ENCODE assay signal across 8 cellular contexts in the genomic region with DNA sequence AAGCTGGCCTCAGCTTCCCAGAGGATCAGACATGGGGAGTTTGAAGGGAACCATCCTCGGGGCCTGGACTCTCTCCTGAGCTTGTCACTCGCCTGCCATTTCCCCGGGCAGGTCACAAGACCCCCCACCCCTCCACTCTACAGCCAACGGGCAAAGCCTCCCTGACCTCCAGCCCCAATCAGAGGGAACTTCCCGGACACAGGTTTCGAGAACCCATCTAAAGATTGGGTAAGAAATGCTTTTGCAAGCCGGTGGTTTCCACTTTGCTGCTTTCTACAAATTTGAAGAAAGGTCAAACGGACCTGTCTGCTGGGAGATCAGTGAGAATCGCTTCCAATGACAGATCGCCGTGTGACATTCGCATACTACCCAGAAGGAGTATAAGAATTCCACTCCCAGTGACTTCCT.
DNase-seq lines count a peak whose midpoint lies in the region; ATAC-seq lines count a peak whose summit lies in the region.

No MANE protein-coding gene starts in this region.

- H3K4me1 ChIP-seq in CD4-positive, CD25-positive, alpha-beta regulatory T cell (ENCODE audit: control insufficient read depth, insufficient read depth, low read length, poor library complexity, severe bottlenecking) = peaks cover 13% of the 10 kb centered on the region

- H3K4me1 Mint-ChIP-seq in CD4-positive, CD25-positive, alpha-beta regulatory T cell = peaks cover 12 to 22% (median 18%) of the 10 kb centered on the region in 4 donors
- H3K4me1 Mint-ChIP-seq in stimulated activated naive B cell treated with anti-CD40 and anti-IgM and Interleukin-4, amounts not matched to agents 10 μg/mL and 1 μg/mL and 100 μg/mL, for 72 hours = peaks cover 31 to 69% of the 10 kb centered on the region in 2 donors

- H3K4me3 Mint-ChIP-seq in CD4-positive, CD25-positive, alpha-beta regulatory T cell = peak overlapping the region in 3 of 4 donors; percentile 55 to 70 (median 63)
- H3K4me3 Mint-ChIP-seq in stimulated activated naive B cell treated with anti-CD40 and anti-IgM and Interleukin-4, amounts not matched to agents 10 μg/mL and 1 μg/mL and 100 μg/mL, for 72 hours = peak overlapping the region; percentile 70 to 82

- peak overlapping the region; percentile 76 for H3K4me3 ChIP-seq in CD4-positive, CD25-positive, alpha-beta regulatory T cell (ENCODE audit: low read depth, low read length)

- H3K27ac Mint-ChIP-seq in CD4-positive, CD25-positive, alpha-beta regulatory T cell = peak overlapping the region in 2 of 3 donors; percentile 61 to 71
- H3K27ac Mint-ChIP-seq in stimulated activated naive B cell treated with anti-CD40 and anti-IgM and Interleukin-4, amounts not matched to agents 10 μg/mL and 1 μg/mL and 100 μg/mL, for 72 hours = peak overlapping the region; percentile 95

- peaks cover 0 to 3% (median 0%) of the 10 kb centered on the region in 7 donors for H3K9me3 Mint-ChIP-seq in CD4-positive, CD25-positive, alpha-beta regulatory T cell
- peaks cover 4% of the 10 kb centered on the region in 2 donors for H3K9me3 Mint-ChIP-seq in stimulated activated naive B cell treated with anti-CD40 and anti-IgM and Interleukin-4, amounts not matched to agents 10 μg/mL and 1 μg/mL and 100 μg/mL, for 72 hours

- DNase-seq in CD4-positive, CD25-positive, alpha-beta regulatory T cell = no peak
- peak; percentile 70 for DNase-seq in amniotic epithelial cell (ENCODE audit: low read depth)
- peak; percentile 65 for DNase-seq in stimulated activated naive B cell treated with anti-CD40 and anti-IgM and Interleukin-4, amounts not matched to agents 10 μg/mL and 1 μg/mL and 100 μg/mL, for 72 hours
- DNase-seq in AG08396 (ENCODE audit: low spot score) = no peak
- no peak for DNase-seq in HuH-7.5 (ENCODE audit: low spot score)
- DNase-seq in dermis blood vessel endothelial cell = no peak

- H3K36me3 Mint-ChIP-seq in CD4-positive, CD25-positive, alpha-beta regulatory T cell = no peaks in the 10 kb centered on the region
- peaks cover 6 to 24% of the 10 kb centered on the region in 2 donors for H3K36me3 Mint-ChIP-seq in stimulated activated naive B cell treated with anti-CD40 and anti-IgM and Interleukin-4, amounts not matched to agents 10 μg/mL and 1 μg/mL and 100 μg/mL, for 72 hours

- no peaks in the 10 kb centered on the region for H3K36me3 ChIP-seq in CD4-positive, CD25-positive, alpha-beta regulatory T cell (ENCODE audit: control insufficient read depth, insufficient read depth, low read length)

- no peak overlapping the region for H3K27ac ChIP-seq in CD4-positive, CD25-positive, alpha-beta regulatory T cell (ENCODE audit: insufficient read depth, low read length, poor library complexity, severe bottlenecking)

- no peaks in the 10 kb centered on the region for H3K27me3 ChIP-seq in CD4-positive, CD25-positive, alpha-beta regulatory T cell (ENCODE audit: control insufficient read depth, insufficient read depth, low read length)

- ATAC-seq in CD4-positive, CD25-positive, alpha-beta regulatory T cell (ENCODE audit: low read depth in 2 of 2) = no peak
- ATAC-seq in GM19351 (IDR thresholded peaks at IDR 0.05; ENCODE audit: unreplicated experiment) (peak; percentile 32), HG03342 (IDR thresholded peaks at IDR 0.05; ENCODE audit: unreplicated experiment) (peak; percentile 38)
- peak; percentile 58 for ATAC-seq in stimulated activated naive B cell treated with anti-CD40 and anti-IgM and Interleukin-4, amounts not matched to agents 10 μg/mL and 1 μg/mL and 100 μg/mL, for 72 hours (replicated peaks)

- H3K27me3 Mint-ChIP-seq in CD4-positive, CD25-positive, alpha-beta regulatory T cell = peaks cover 11% of the 10 kb centered on the region
- peaks cover 7 to 12% of the 10 kb centered on the region in 2 donors for H3K27me3 Mint-ChIP-seq in stimulated activated naive B cell treated with anti-CD40 and anti-IgM and Interleukin-4, amounts not matched to agents 10 μg/mL and 1 μg/mL and 100 μg/mL, for 72 hours

- H3K9me3 ChIP-seq in CD4-positive, CD25-positive, alpha-beta regulatory T cell (ENCODE audit: control insufficient read depth in 2 of 2, low read length in 2 of 2) = no peaks in the 10 kb centered on the region

Comparison
In these comparisons a context has a peak if more than half of its experiments do, and no peak if none do; other contexts are left out.
1. ATAC-seq: peak in GM19351 (single experiment), HG03342 (single experiment) and stimulated activated naive B cell treated with anti-CD40 and anti-IgM and Interleukin-4, amounts not matched to agents 10 μg/mL and 1 μg/mL and 100 μg/mL, for 72 hours (2 of 2); none in CD4-positive, CD25-positive, alpha-beta regulatory T cell (0 of 2).
2. DNase-seq: peak in amniotic epithelial cell (single experiment) and stimulated activated naive B cell treated with anti-CD40 and anti-IgM and Interleukin-4, amounts not matched to agents 10 μg/mL and 1 μg/mL and 100 μg/mL, for 72 hours (single experiment); none in CD4-positive, CD25-positive, alpha-beta regulatory T cell (0 of 3), AG08396 (single experiment), HuH-7.5 (single experiment) and dermis blood vessel endothelial cell (single experiment).